In the genomic region with DNA sequence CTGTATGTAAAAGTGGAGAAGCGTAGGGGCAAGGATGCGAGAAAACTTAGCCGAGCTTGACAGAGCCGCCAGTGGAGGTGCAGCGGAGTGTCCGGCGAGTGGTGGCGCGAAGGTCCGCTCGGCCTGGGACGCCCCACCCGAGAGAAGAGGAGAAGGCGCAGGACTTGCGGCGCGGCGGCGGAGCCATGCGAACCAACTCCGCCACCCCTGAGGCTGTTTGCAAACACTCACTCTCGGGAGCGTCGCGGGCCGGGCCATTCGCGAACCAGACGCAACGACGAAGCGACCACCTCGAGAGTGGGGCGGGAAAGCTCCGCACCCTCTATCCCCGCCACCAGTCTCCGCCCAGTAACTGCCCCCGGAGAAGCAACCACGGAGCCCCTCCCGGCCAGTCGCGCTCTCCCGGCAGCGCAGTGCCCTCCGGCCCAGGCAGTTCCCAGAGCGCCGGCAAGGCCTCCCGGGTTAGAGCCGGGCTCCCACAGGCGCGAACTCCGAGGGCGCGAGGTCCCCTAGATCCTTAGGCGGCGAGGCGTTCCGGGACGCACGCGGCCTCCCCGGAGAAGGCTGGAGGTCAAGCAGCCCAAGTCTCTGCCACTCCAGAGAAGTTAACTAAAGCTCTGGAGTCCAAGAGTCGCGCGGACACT, we compare ENCODE assay signal across 9 cellular contexts. TPM values are rescaled to one million over a fixed set of nuclear protein-coding genes. Genes with fewer than 3 reads are reported as not detected.
DNase-seq lines count a peak whose midpoint lies in the region; ATAC-seq and TF ChIP-seq lines count a peak whose summit lies in the region.
"Had no signal": no experiment of that assay in that cellular context is flagged by ENCODE, and none has a peak within 500 bp of the region (broad histone marks: within the 10 kb centered on the region; RNA-seq: fewer than 3 reads in every experiment).

No MANE protein-coding gene starts in this region.

- WGBS in urinary bladder: 21% methylated on average over 65 of the region's 65 CpGs

- H3K27ac ChIP-seq in SJSA1 (no peak overlapping the region), fibroblast of lung (ENCODE audit: insufficient read depth, low read length) (no peak overlapping the region), urinary bladder (ENCODE audit: low read depth) (no peak overlapping the region)

- H3K4me3 ChIP-seq in SJSA1 (peak overlapping the region; percentile 28), fibroblast of lung (replicated peaks in 1 of 4; ENCODE audit: control extremely low read depth in 1 of 4, insufficient read depth in 1 of 4, low read depth in 3 of 4, low read length in 4 of 4) (peak overlapping the region; percentile 26 to 60 (median 42)), mucosa of descending colon (no peak overlapping the region), urinary bladder (ENCODE audit: low read depth, low read length) (peak overlapping the region; percentile 48)

- H3K4me1 ChIP-seq in SJSA1 (replicated peaks) (peaks cover 13% of the 10 kb centered on the region), fibroblast of lung (ENCODE audit: control insufficient read depth, extremely low read depth, insufficient read depth, low read length) (no peaks in the 10 kb centered on the region), mucosa of descending colon (ENCODE audit: low read depth) (no peaks in the 10 kb centered on the region), urinary bladder (ENCODE audit: insufficient read depth) (peaks cover 2% of the 10 kb centered on the region)

- H3K9me3 ChIP-seq in SJSA1 (replicated peaks) (no peaks in the 10 kb centered on the region), fibroblast of lung (ENCODE audit: control insufficient read depth, insufficient read depth, low read depth, low read length) (no peaks in the 10 kb centered on the region), mucosa of descending colon (no peaks in the 10 kb centered on the region)

- H3K79me2 ChIP-seq in fibroblast of lung (ENCODE audit: control insufficient read depth, insufficient read depth, low read length): no peaks in the 10 kb centered on the region

- peak overlapping the region; percentile 65 for H2AFZ ChIP-seq in fibroblast of lung (ENCODE audit: low read length)

- no peak for TF ChIP-seq CTCF in fibroblast of lung (conservative IDR thresholded peaks at IDR 0.05 in 1 of 2, IDR thresholded peaks at IDR 0.05 in 1 of 2; ENCODE audit: low read depth in 1 of 2, low read length in 2 of 2)
- no peak for TF ChIP-seq CTCF in mucosa of descending colon (IDR thresholded peaks at IDR 0.05)

- peaks cover 29% of the 10 kb centered on the region for H3K27me3 ChIP-seq in SJSA1 (replicated peaks)
- no peaks in the 10 kb centered on the region for H3K27me3 ChIP-seq in fibroblast of lung (ENCODE audit: control insufficient read depth, insufficient read depth, low read length)

- no peaks in the 10 kb centered on the region for H3K36me3 ChIP-seq in SJSA1
- H3K36me3 ChIP-seq in fibroblast of lung (ENCODE audit: control insufficient read depth, insufficient read depth, low read length): no peaks in the 10 kb centered on the region
- no peaks in the 10 kb centered on the region for H3K36me3 ChIP-seq in mucosa of descending colon (ENCODE audit: low read depth)
- no peaks in the 10 kb centered on the region for H3K36me3 ChIP-seq in urinary bladder (ENCODE audit: insufficient read depth)

- peak overlapping the region; percentile 63 for H3K4me2 ChIP-seq in fibroblast of lung (ENCODE audit: extremely low read depth, insufficient read depth, low read length)

- no peaks in the 10 kb centered on the region for H4K20me1 ChIP-seq in fibroblast of lung (ENCODE audit: control insufficient read depth, extremely low read depth, insufficient read depth, low read length)

- ATAC-seq in mucosa of descending colon: peak; percentile 30

- DNase-seq in SJSA1 (ENCODE audit: low read depth in 1 of 2, low spot score in 2 of 2) (no peak), fibroblast of lung (ENCODE audit: low read depth in 2 of 2) (peak; percentile 46 to 68), mucosa of descending colon (peak in 2 of 3 donors; percentile 32 to 52), SHP77 treated with DMSO at 0.1 percent for 48 hours (lab: John Stamatoyannopoulos, UW) (no peak), T-helper 2 cell (no peak)
- no peak for DNase-seq in stimulated activated CD8-positive, alpha-beta memory T cell treated with anti-CD3 and anti-CD28 coated beads, Interleukin-4, amount 100 ng/mL, for 48 hours
- DNase-seq: activated T-cell treated with anti-CD3 and anti-CD28 coated beads, Interleukin-2, amount 50 U/mL, for 24 hours; SIG-M5 had no signal

- H3K9ac ChIP-seq in fibroblast of lung (ENCODE audit: insufficient read depth, low read length): peak overlapping the region; percentile 50

- intact Hi-C loops in mucosa of descending colon (cut with DNase I, micrococcal nuclease): loop anchor here in 1 of 2 donors (5.0 kb wide), 1 partner anchor 277 kb away; no protein-coding TSS in a partner anchor

RNA-seq across cellular contexts. Expression of gene MAB21L2, which starts 2.2 kb away (rescaled TPM):
- total RNA-seq in SJSA1 (2014; rRNA removed; shearing (Covaris generic)): not detected in 2 replicates
- total RNA-seq in fibroblast of lung (under 0.01 TPM in 1 of 2 replicates, not detected in the other), mucosa of descending colon (100 to 1,000 TPM in 1 of 3 donors, 10 to 100 TPM in 1, 1 to 10 TPM in 1; 9.4 to 493 (median 18.2) TPM), urinary bladder (1.5 TPM)
- polyA plus RNA-seq in fibroblast of lung (0.02 and 0.06 TPM in 2 replicates), urinary bladder (0.54 TPM)
- not detected in 2 replicates for polyA plus RNA-seq in fibroblast of lung (2012)
- polyA minus RNA-seq in fibroblast of lung (ENCODE audit: low replicate concordance): not detected in 2 replicates

Comparison
In these comparisons a context has a peak if more than half of its experiments do, and no peak if none do; other contexts are left out.
1. DNase-seq: peak in fibroblast of lung (2 of 2) and mucosa of descending colon (2 of 3); none in SJSA1 (0 of 2), SHP77 treated with DMSO at 0.1 percent for 48 hours (single experiment), stimulated activated CD8-positive, alpha-beta memory T cell treated with anti-CD3 and anti-CD28 coated beads, Interleukin-4, amount 100 ng/mL, for 48 hours (single experiment) and T-helper 2 cell (0 of 5).